Comparison of ENCODE assay signal across 1 cellular context in the genomic region with DNA sequence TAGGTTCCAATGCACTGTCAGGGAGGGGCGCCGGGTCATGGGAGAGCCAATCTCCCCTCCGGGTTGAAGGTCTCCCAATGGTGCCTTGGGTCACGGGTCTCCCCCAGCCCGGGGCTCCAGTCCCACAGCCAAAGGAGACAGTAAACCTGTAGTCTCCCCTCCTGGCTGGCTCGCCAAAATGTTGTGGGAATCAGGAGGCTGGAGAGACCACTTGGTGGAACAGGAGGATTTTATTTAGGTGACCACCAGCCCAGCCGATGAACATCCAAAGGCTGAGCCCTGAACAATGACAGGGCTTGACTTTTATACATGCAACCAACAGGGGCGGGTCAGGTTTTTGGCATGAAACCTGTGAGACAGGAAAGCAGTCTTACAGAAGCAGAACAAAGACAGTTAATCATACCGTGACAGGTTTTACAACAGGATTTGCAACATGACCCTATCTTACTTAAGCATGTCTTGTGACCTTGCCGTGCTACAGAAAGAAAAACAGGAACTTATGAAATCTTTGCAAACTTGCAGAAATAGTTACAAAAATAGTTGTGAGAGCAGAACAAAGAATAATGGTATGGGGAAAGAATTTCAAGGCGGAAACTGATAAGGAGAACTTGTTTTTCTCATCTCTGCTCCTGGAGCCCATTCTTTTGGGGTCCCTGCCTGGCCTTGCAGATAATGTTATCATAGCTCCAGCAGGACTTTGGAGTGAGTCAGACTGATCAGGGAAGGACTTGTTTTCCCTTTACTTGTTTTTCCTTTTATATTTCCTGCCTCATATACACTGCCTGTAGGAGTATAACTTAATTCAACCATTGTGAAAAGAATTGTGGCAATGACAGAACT.
A peak's percentile ranks its signal among the peaks of the same experiment; 100 is the strongest.
TF ChIP-seq lines count a peak whose summit lies in the region.

No MANE protein-coding gene starts in this region.

TF ChIP-seq in K562, 482 proteins besides CTCF, POLR2A, EP300 and RAD21 (continued from another document and continues in another):
- TF ChIP-seq, protein P1, sequence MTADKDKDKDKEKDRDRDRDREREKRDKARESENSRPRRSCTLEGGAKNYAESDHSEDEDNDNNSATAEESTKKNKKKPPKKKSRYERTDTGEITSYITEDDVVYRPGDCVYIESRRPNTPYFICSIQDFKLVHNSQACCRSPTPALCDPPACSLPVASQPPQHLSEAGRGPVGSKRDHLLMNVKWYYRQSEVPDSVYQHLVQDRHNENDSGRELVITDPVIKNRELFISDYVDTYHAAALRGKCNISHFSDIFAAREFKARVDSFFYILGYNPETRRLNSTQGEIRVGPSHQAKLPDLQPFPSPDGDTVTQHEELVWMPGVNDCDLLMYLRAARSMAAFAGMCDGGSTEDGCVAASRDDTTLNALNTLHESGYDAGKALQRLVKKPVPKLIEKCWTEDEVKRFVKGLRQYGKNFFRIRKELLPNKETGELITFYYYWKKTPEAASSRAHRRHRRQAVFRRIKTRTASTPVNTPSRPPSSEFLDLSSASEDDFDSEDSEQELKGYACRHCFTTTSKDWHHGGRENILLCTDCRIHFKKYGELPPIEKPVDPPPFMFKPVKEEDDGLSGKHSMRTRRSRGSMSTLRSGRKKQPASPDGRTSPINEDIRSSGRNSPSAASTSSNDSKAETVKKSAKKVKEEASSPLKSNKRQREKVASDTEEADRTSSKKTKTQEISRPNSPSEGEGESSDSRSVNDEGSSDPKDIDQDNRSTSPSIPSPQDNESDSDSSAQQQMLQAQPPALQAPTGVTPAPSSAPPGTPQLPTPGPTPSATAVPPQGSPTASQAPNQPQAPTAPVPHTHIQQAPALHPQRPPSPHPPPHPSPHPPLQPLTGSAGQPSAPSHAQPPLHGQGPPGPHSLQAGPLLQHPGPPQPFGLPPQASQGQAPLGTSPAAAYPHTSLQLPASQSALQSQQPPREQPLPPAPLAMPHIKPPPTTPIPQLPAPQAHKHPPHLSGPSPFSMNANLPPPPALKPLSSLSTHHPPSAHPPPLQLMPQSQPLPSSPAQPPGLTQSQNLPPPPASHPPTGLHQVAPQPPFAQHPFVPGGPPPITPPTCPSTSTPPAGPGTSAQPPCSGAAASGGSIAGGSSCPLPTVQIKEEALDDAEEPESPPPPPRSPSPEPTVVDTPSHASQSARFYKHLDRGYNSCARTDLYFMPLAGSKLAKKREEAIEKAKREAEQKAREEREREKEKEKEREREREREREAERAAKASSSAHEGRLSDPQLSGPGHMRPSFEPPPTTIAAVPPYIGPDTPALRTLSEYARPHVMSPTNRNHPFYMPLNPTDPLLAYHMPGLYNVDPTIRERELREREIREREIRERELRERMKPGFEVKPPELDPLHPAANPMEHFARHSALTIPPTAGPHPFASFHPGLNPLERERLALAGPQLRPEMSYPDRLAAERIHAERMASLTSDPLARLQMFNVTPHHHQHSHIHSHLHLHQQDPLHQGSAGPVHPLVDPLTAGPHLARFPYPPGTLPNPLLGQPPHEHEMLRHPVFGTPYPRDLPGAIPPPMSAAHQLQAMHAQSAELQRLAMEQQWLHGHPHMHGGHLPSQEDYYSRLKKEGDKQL (CRISPR knock-in tag; IDR thresholded peaks at IDR 0.05; ENCODE audit: borderline replicate concordance), result no peak
- TF ChIP-seq, protein P2, sequence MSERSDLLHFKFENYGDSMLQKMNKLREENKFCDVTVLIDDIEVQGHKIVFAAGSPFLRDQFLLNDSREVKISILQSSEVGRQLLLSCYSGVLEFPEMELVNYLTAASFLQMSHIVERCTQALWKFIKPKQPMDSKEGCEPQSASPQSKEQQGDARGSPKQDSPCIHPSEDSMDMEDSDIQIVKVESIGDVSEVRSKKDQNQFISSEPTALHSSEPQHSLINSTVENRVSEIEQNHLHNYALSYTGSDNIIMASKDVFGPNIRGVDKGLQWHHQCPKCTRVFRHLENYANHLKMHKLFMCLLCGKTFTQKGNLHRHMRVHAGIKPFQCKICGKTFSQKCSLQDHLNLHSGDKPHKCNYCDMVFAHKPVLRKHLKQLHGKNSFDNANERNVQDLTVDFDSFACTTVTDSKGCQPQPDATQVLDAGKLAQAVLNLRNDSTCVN (CRISPR knock-in tag; IDR thresholded peaks at IDR 0.05), result no peak
- no peak for TF ChIP-seq NFYB (IDR thresholded peaks at IDR 0.05; ENCODE audit: extremely low read depth, insufficient read length)
- TF ChIP-seq NR3C1 (CRISPR knock-in tag; IDR thresholded peaks at IDR 0.05), result no peak
- no peak for TF ChIP-seq U2AF1 (optimal IDR thresholded peaks at IDR 0.05; ENCODE audit: low read depth, low read length)
- no peak for TF ChIP-seq RBM22 (IDR thresholded peaks at IDR 0.05; ENCODE audit: low read depth, low read length, poor library complexity, severe bottlenecking)
- TF ChIP-seq, protein P3, sequence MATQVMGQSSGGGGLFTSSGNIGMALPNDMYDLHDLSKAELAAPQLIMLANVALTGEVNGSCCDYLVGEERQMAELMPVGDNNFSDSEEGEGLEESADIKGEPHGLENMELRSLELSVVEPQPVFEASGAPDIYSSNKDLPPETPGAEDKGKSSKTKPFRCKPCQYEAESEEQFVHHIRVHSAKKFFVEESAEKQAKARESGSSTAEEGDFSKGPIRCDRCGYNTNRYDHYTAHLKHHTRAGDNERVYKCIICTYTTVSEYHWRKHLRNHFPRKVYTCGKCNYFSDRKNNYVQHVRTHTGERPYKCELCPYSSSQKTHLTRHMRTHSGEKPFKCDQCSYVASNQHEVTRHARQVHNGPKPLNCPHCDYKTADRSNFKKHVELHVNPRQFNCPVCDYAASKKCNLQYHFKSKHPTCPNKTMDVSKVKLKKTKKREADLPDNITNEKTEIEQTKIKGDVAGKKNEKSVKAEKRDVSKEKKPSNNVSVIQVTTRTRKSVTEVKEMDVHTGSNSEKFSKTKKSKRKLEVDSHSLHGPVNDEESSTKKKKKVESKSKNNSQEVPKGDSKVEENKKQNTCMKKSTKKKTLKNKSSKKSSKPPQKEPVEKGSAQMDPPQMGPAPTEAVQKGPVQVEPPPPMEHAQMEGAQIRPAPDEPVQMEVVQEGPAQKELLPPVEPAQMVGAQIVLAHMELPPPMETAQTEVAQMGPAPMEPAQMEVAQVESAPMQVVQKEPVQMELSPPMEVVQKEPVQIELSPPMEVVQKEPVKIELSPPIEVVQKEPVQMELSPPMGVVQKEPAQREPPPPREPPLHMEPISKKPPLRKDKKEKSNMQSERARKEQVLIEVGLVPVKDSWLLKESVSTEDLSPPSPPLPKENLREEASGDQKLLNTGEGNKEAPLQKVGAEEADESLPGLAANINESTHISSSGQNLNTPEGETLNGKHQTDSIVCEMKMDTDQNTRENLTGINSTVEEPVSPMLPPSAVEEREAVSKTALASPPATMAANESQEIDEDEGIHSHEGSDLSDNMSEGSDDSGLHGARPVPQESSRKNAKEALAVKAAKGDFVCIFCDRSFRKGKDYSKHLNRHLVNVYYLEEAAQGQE (CRISPR knock-in tag; IDR thresholded peaks at IDR 0.05; ENCODE audit: low read depth), result no peak
- TF ChIP-seq ZNF507 (tag; conservative IDR thresholded peaks at IDR 0.05), result no peak
- no peak for TF ChIP-seq ZNF212 (CRISPR knock-in tag; IDR thresholded peaks at IDR 0.05)
- no peak for TF ChIP-seq HSF4 (CRISPR knock-in tag; IDR thresholded peaks at IDR 0.05; ENCODE audit: borderline replicate concordance)
- 0 out of 2 replicates have a peak, but pooled peaks have one; percentile 21 for TF ChIP-seq MAX (CRISPR knock-in tag; IDR thresholded peaks at IDR 0.05)
- 0 out of 2 replicates have a peak, but pooled peaks have one; percentile 16 for TF ChIP-seq RREB1 (CRISPR knock-in tag; IDR thresholded peaks at IDR 0.05)
- TF ChIP-seq, protein P4, sequence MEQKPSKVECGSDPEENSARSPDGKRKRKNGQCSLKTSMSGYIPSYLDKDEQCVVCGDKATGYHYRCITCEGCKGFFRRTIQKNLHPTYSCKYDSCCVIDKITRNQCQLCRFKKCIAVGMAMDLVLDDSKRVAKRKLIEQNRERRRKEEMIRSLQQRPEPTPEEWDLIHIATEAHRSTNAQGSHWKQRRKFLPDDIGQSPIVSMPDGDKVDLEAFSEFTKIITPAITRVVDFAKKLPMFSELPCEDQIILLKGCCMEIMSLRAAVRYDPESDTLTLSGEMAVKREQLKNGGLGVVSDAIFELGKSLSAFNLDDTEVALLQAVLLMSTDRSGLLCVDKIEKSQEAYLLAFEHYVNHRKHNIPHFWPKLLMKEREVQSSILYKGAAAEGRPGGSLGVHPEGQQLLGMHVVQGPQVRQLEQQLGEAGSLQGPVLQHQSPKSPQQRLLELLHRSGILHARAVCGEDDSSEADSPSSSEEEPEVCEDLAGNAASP (IDR thresholded peaks at IDR 0.05), result no peak
- peak; percentile 99 for TF ChIP-seq ETV1 (tag; conservative IDR thresholded peaks at IDR 0.05; ENCODE audit: low read depth)
- TF ChIP-seq TFAP4 (CRISPR knock-in tag; IDR thresholded peaks at IDR 0.05; ENCODE audit: borderline replicate concordance), result peak; percentile 35; the same call in 1 of the 2 replicates
- TF ChIP-seq, protein P5, sequence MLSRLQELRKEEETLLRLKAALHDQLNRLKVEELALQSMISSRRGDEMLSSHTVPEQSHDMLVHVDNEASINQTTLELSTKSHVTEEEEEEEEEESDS (CRISPR knock-in tag; IDR thresholded peaks at IDR 0.05), result no peak
- TF ChIP-seq SIN3B (IDR thresholded peaks at IDR 0.05; ENCODE audit: low read depth), result no peak; the same call in 1 of the 2 replicates
- TF ChIP-seq, protein P6, sequence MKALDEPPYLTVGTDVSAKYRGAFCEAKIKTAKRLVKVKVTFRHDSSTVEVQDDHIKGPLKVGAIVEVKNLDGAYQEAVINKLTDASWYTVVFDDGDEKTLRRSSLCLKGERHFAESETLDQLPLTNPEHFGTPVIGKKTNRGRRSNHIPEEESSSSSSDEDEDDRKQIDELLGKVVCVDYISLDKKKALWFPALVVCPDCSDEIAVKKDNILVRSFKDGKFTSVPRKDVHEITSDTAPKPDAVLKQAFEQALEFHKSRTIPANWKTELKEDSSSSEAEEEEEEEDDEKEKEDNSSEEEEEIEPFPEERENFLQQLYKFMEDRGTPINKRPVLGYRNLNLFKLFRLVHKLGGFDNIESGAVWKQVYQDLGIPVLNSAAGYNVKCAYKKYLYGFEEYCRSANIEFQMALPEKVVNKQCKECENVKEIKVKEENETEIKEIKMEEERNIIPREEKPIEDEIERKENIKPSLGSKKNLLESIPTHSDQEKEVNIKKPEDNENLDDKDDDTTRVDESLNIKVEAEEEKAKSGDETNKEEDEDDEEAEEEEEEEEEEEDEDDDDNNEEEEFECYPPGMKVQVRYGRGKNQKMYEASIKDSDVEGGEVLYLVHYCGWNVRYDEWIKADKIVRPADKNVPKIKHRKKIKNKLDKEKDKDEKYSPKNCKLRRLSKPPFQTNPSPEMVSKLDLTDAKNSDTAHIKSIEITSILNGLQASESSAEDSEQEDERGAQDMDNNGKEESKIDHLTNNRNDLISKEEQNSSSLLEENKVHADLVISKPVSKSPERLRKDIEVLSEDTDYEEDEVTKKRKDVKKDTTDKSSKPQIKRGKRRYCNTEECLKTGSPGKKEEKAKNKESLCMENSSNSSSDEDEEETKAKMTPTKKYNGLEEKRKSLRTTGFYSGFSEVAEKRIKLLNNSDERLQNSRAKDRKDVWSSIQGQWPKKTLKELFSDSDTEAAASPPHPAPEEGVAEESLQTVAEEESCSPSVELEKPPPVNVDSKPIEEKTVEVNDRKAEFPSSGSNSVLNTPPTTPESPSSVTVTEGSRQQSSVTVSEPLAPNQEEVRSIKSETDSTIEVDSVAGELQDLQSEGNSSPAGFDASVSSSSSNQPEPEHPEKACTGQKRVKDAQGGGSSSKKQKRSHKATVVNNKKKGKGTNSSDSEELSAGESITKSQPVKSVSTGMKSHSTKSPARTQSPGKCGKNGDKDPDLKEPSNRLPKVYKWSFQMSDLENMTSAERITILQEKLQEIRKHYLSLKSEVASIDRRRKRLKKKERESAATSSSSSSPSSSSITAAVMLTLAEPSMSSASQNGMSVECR (CRISPR knock-in tag; IDR thresholded peaks at IDR 0.05), result no peak
- no peak for TF ChIP-seq EGR1 (conservative IDR thresholded peaks at IDR 0.05)
- TF ChIP-seq ZNF589 (CRISPR knock-in tag; IDR thresholded peaks at IDR 0.05; ENCODE audit: low read depth), result peak; percentile 97
- 0 out of 2 replicates have a peak, but pooled peaks have one; percentile 49 for TF ChIP-seq XRCC3 (IDR thresholded peaks at IDR 0.05)
- no peak for TF ChIP-seq SIRT6 (IDR thresholded peaks at IDR 0.05; ENCODE audit: low read depth, low read length)
- no peak for TF ChIP-seq HLTF (IDR thresholded peaks at IDR 0.05)
- TF ChIP-seq ZNF24 (IDR thresholded peaks at IDR 0.05), result peak; percentile 87; the same call in 1 of the 2 replicates
- no peak for TF ChIP-seq SUPT5H (IDR thresholded peaks at IDR 0.05)
